Comparison of ENCODE assay signal across 19 cellular contexts in genomic region chr7:116441534-116441933, GRCh38. TPM values are rescaled to one million over a fixed set of nuclear protein-coding genes. Genes with fewer than 3 reads are reported as not detected.
DNase-seq lines count a peak whose midpoint lies in the region; ATAC-seq, FAIRE-seq and TF ChIP-seq lines count a peak whose summit lies in the region.
"Had no signal": no experiment of that assay in that cellular context is flagged by ENCODE, and none has a peak within 500 bp of the region (broad histone marks: within the 10 kb centered on the region; RNA-seq: fewer than 3 reads in every experiment).

No MANE protein-coding gene starts in this region.

- H3K27me3 Mint-ChIP-seq in WTC11 (ENCODE audit: low read depth): no peaks in the 10 kb centered on the region
- peaks cover 11% of the 10 kb centered on the region for H3K27me3 Mint-ChIP-seq in activated CD8-positive, alpha-beta memory T cell treated with anti-CD3 and anti-CD28 coated beads, Interleukin-2, amount 10 ng/mL, durations not matched to agents 7 days and 5 days

- H2AFZ ChIP-seq in mammary epithelial cell (ENCODE audit: low read depth, low read length) (no peak overlapping the region), keratinocyte (ENCODE audit: control insufficient read depth, low read length) (no peak overlapping the region)

- H3K4me3 Mint-ChIP-seq in WTC11: no peak overlapping the region
- H3K4me3 Mint-ChIP-seq in activated CD8-positive, alpha-beta memory T cell treated with anti-CD3 and anti-CD28 coated beads, Interleukin-2, amount 10 ng/mL, durations not matched to agents 7 days and 5 days: no peak overlapping the region
- H3K4me3 Mint-ChIP-seq: activated B cell treated with CpG ODN at 0.5 μM for 24 hours; activated naive CD4-positive, alpha-beta T cell treated with anti-CD3 and anti-CD28 coated beads, Interleukin-2, amount 10 ng/mL, durations not matched to agents 7 days and 5 days; naive B cell; stimulated activated naive CD8-positive, alpha-beta T cell treated with anti-CD3 and anti-CD28 coated beads, Interleukin-15, amount 100 ng/mL, for 72 hours had no signal

- H3K27ac ChIP-seq in mammary epithelial cell (ENCODE audit: insufficient read depth, low read depth, low read length): peak overlapping the region; percentile 98
- peak overlapping the region; percentile 75 for H3K27ac ChIP-seq in keratinocyte (ENCODE audit: control insufficient read depth, insufficient read depth, low read length)
- H3K27ac ChIP-seq in thyroid gland: peak overlapping the region; percentile 8 to 49 (median 39)
- H3K27ac ChIP-seq: cardiac muscle cell had no signal

- intact Hi-C loops in mammary epithelial cell (cut with micrococcal nuclease) (loop anchor here (10.0 kb wide), 1 partner anchor 47 kb away; no protein-coding TSS in a partner anchor), thyroid gland (cut with DNase I) (no loop called here)

- peak; percentile 67 for DNase-seq in HFF-Myc (ENCODE audit: extremely low read depth, low read depth)
- DNase-seq in mammary epithelial cell: no peak
- no peak for DNase-seq in keratinocyte (ENCODE audit: low read depth, low spot score)
- no peak for DNase-seq in thyroid gland
- no peak for DNase-seq in NCI-H526 (lab: John Stamatoyannopoulos, UW)
- DNase-seq in NCI-H2227 treated with DMSO at 0.1 percent for 48 hours (lab: John Stamatoyannopoulos, UW): no peak
- no peak for DNase-seq in WTC11 (ENCODE audit: low spot score)
- DNase-seq in activated CD8-positive, alpha-beta memory T cell treated with anti-CD3 and anti-CD28 coated beads, Interleukin-2, amount 10 ng/mL, durations not matched to agents 7 days and 5 days: no peak
- DNase-seq: activated B cell treated with CpG ODN at 0.5 μM for 24 hours; activated naive CD4-positive, alpha-beta T cell treated with anti-CD3 and anti-CD28 coated beads, Interleukin-2, amount 10 ng/mL, durations not matched to agents 7 days and 5 days; GDM1; naive B cell; NCI-H1048; NCI-H226; stimulated activated naive CD8-positive, alpha-beta T cell treated with anti-CD3 and anti-CD28 coated beads, Interleukin-15, amount 100 ng/mL, for 72 hours had no signal

- H3K9me3 ChIP-seq in mammary epithelial cell (replicated peaks; ENCODE audit: insufficient read depth, low read length): no peaks in the 10 kb centered on the region
- H3K9me3 ChIP-seq in keratinocyte (ENCODE audit: control insufficient read depth, low read depth, low read length): no peaks in the 10 kb centered on the region
- no peaks in the 10 kb centered on the region for H3K9me3 ChIP-seq in thyroid gland
- H3K9me3 ChIP-seq: gastroesophageal sphincter had no signal

- H4K20me1 ChIP-seq in mammary epithelial cell (ENCODE audit: insufficient read depth, low read length) (no peaks in the 10 kb centered on the region), keratinocyte (ENCODE audit: control insufficient read depth, extremely low read depth, insufficient read depth, low read length) (no peaks in the 10 kb centered on the region)

- H3K36me3 Mint-ChIP-seq in WTC11: no peaks in the 10 kb centered on the region
- no peaks in the 10 kb centered on the region for H3K36me3 Mint-ChIP-seq in activated CD8-positive, alpha-beta memory T cell treated with anti-CD3 and anti-CD28 coated beads, Interleukin-2, amount 10 ng/mL, durations not matched to agents 7 days and 5 days
- H3K36me3 Mint-ChIP-seq: activated naive CD4-positive, alpha-beta T cell treated with anti-CD3 and anti-CD28 coated beads, Interleukin-2, amount 10 ng/mL, durations not matched to agents 7 days and 5 days; naive B cell had no signal

- no TSS peak for BruUV-seq in mammary epithelial cell (replicated peaks; lab: Mats Ljungman, UMichigan)

- TF ChIP-seq POLR2A in thyroid gland (IDR thresholded peaks at IDR 0.05): no peak

- POLR2A ChIA-PET in WTC11 (lab: Charles Lee): no interaction called here

- H3K36me3 ChIP-seq in mammary epithelial cell (ENCODE audit: insufficient read depth, low read length) (no peaks in the 10 kb centered on the region), keratinocyte (ENCODE audit: control insufficient read depth in 2 of 2, extremely low read depth in 1 of 2, insufficient read depth in 2 of 2, low read length in 2 of 2) (no peaks in the 10 kb centered on the region), thyroid gland (no peaks in the 10 kb centered on the region)
- H3K36me3 ChIP-seq: cardiac muscle cell, gastroesophageal sphincter had no signal

- no peak overlapping the region for H3K4me2 ChIP-seq in mammary epithelial cell (ENCODE audit: insufficient read depth, low read depth, low read length)
- no peak overlapping the region for H3K4me2 ChIP-seq in keratinocyte (ENCODE audit: control insufficient read depth, extremely low read depth, insufficient read depth, low read depth, low read length)

- FAIRE-seq in keratinocyte (lab: Jason Lieb, UNC): peak; percentile 71
- FAIRE-seq: GM18507, islet of Langerhans had no signal

- no peaks in the 10 kb centered on the region for H3K9me3 Mint-ChIP-seq in WTC11
- no peaks in the 10 kb centered on the region for H3K9me3 Mint-ChIP-seq in activated CD8-positive, alpha-beta memory T cell treated with anti-CD3 and anti-CD28 coated beads, Interleukin-2, amount 10 ng/mL, durations not matched to agents 7 days and 5 days (ENCODE audit: low read depth)
- H3K9me3 Mint-ChIP-seq: activated B cell treated with CpG ODN at 0.5 μM for 24 hours; activated naive CD4-positive, alpha-beta T cell treated with anti-CD3 and anti-CD28 coated beads, Interleukin-2, amount 10 ng/mL, durations not matched to agents 7 days and 5 days; naive B cell; stimulated activated naive CD8-positive, alpha-beta T cell treated with anti-CD3 and anti-CD28 coated beads, Interleukin-15, amount 100 ng/mL, for 72 hours had no signal

- no peak for ATAC-seq in WTC11
- ATAC-seq in activated CD8-positive, alpha-beta memory T cell treated with anti-CD3 and anti-CD28 coated beads, Interleukin-2, amount 10 ng/mL, durations not matched to agents 7 days and 5 days: no peak
- ATAC-seq: gastroesophageal sphincter; stimulated activated naive CD8-positive, alpha-beta T cell treated with anti-CD3 and anti-CD28 coated beads, Interleukin-15, amount 100 ng/mL, for 72 hours had no signal

- dilution Hi-C loops in mammary epithelial cell (cut with HindIII; ENCODE audit: low sequenced_read_pairs) (no loop called here), keratinocyte (cut with MboI; ENCODE audit: extremely low pct_ligation_motif_present, low sequenced_read_pairs) (no loop called here)

- peaks cover 30% of the 10 kb centered on the region for H3K4me1 ChIP-seq in mammary epithelial cell (ENCODE audit: insufficient read depth, low read length)
- H3K4me1 ChIP-seq in keratinocyte (ENCODE audit: control insufficient read depth, extremely low read depth, insufficient read depth, low read length): peaks cover 40% of the 10 kb centered on the region
- peaks cover 10 to 17% of the 10 kb centered on the region in 2 donors for H3K4me1 ChIP-seq in thyroid gland

- no peaks in the 10 kb centered on the region for H3K79me2 ChIP-seq in mammary epithelial cell (ENCODE audit: insufficient read depth, low read length)
- no peaks in the 10 kb centered on the region for H3K79me2 ChIP-seq in keratinocyte (ENCODE audit: control insufficient read depth, insufficient read depth, low read length)

- CTCF ChIA-PET in mammary epithelial cell (lab: Charles Lee; ENCODE audit: low non-redundant PET): no interaction called here
- CTCF ChIA-PET in WTC11 (lab: Charles Lee): interaction anchor here (1.4 kb wide), 1 partner anchor 11 kb away, joined by 4 read pairs; no protein-coding TSS in a partner anchor
- CTCF ChIA-PET in activated CD8-positive, alpha-beta memory T cell treated with anti-CD3 and anti-CD28 coated beads, Interleukin-2, amount 10 ng/mL, durations not matched to agents 7 days and 5 days (lab: Charles Lee): no interaction called here

- no peak overlapping the region for H3K27ac Mint-ChIP-seq in WTC11
- H3K27ac Mint-ChIP-seq in activated CD8-positive, alpha-beta memory T cell treated with anti-CD3 and anti-CD28 coated beads, Interleukin-2, amount 10 ng/mL, durations not matched to agents 7 days and 5 days: no peak overlapping the region
- H3K27ac Mint-ChIP-seq: activated B cell treated with CpG ODN at 0.5 μM for 24 hours; activated naive CD4-positive, alpha-beta T cell treated with anti-CD3 and anti-CD28 coated beads, Interleukin-2, amount 10 ng/mL, durations not matched to agents 7 days and 5 days; naive B cell; stimulated activated naive CD8-positive, alpha-beta T cell treated with anti-CD3 and anti-CD28 coated beads, Interleukin-15, amount 100 ng/mL, for 72 hours had no signal

- no peak for TF ChIP-seq CTCF in HFF-Myc (IDR thresholded peaks at IDR 0.05; ENCODE audit: low read depth, low read length, missing control alignments)
- TF ChIP-seq CTCF in mammary epithelial cell (conservative IDR thresholded peaks at IDR 0.05 in 1 of 2, IDR thresholded peaks at IDR 0.05 in 1 of 2; ENCODE audit: extremely low read depth in 1 of 2, insufficient read depth in 1 of 2, low read depth in 1 of 2, low read length in 2 of 2): no peak
- TF ChIP-seq CTCF in keratinocyte (optimal IDR thresholded peaks at IDR 0.05 in 1 of 3, IDR thresholded peaks at IDR 0.05 in 1 of 3, conservative IDR thresholded peaks at IDR 0.05 in 1 of 3; ENCODE audit: extremely low read depth in 1 of 3, insufficient read depth in 2 of 3, low read length in 3 of 3): no peak
- no peak for TF ChIP-seq CTCF in thyroid gland (IDR thresholded peaks at IDR 0.05)
- TF ChIP-seq CTCF in WTC11 (IDR thresholded peaks at IDR 0.05): no peak

- H3K4me1 Mint-ChIP-seq in WTC11: no peaks in the 10 kb centered on the region; the same call in 1 of the 2 replicates
- no peaks in the 10 kb centered on the region for H3K4me1 Mint-ChIP-seq in activated CD8-positive, alpha-beta memory T cell treated with anti-CD3 and anti-CD28 coated beads, Interleukin-2, amount 10 ng/mL, durations not matched to agents 7 days and 5 days
- H3K4me1 Mint-ChIP-seq: activated B cell treated with CpG ODN at 0.5 μM for 24 hours; activated naive CD4-positive, alpha-beta T cell treated with anti-CD3 and anti-CD28 coated beads, Interleukin-2, amount 10 ng/mL, durations not matched to agents 7 days and 5 days; naive B cell; stimulated activated naive CD8-positive, alpha-beta T cell treated with anti-CD3 and anti-CD28 coated beads, Interleukin-15, amount 100 ng/mL, for 72 hours had no signal

- H3K9ac ChIP-seq in mammary epithelial cell (ENCODE audit: insufficient read depth, low read length) (no peak overlapping the region), keratinocyte (ENCODE audit: control insufficient read depth, extremely low read depth, insufficient read depth, low read length) (no peak overlapping the region)

- H3K4me3 ChIP-seq in HFF-Myc (replicated peaks; ENCODE audit: low read depth, low read length): no peak overlapping the region
- H3K4me3 ChIP-seq in mammary epithelial cell (replicated peaks in 1 of 3; ENCODE audit: insufficient read depth in 1 of 3, low read depth in 2 of 3, low read length in 3 of 3): no peak overlapping the region
- no peak overlapping the region for H3K4me3 ChIP-seq in keratinocyte (ENCODE audit: control insufficient read depth in 2 of 3, extremely low read depth in 1 of 3, insufficient read depth in 2 of 3, low read depth in 1 of 3, low read length in 3 of 3)
- no peak overlapping the region for H3K4me3 ChIP-seq in thyroid gland (replicated peaks in 1 of 3)
- H3K4me3 ChIP-seq: cardiac muscle cell, gastroesophageal sphincter had no signal

- in situ Hi-C loops in mammary epithelial cell (cut with MboI; ENCODE audit: low sequenced_read_pairs in 2 of 2): no loop called here

- no peaks in the 10 kb centered on the region for H3K9me1 ChIP-seq in keratinocyte (ENCODE audit: control insufficient read depth, extremely low read depth, insufficient read depth, low read length)

- H3K27me3 ChIP-seq in mammary epithelial cell (ENCODE audit: insufficient read depth, low read length) (no peaks in the 10 kb centered on the region), keratinocyte (ENCODE audit: control insufficient read depth, extremely low read depth, insufficient read depth, low read length) (no peaks in the 10 kb centered on the region), thyroid gland (no peaks in the 10 kb centered on the region)
- H3K27me3 ChIP-seq: cardiac muscle cell, gastroesophageal sphincter had no signal

- WGBS in mammary epithelial cell (ENCODE audit: low coverage, missing lambda C conversion rate): 98% methylated on average over 4 of the region's 4 CpGs
- WGBS in thyroid gland, 2 donors: 73 to 78% methylated on average over 4 of the region's 4 CpGs

RNA-seq across cellular contexts. Expression of gene CAV2, which starts 58.0 kb away (rescaled TPM):
- 100 to 1,000 TPM; 253 to 385 TPM for total RNA-seq in mammary epithelial cell
- polyA plus RNA-seq in mammary epithelial cell: 402 TPM
- 674 TPM for polyA minus RNA-seq in mammary epithelial cell
- 467 to 631 TPM (median 530 TPM) in 3 replicates for polyA plus RNA-seq in keratinocyte
- 140 TPM for polyA plus RNA-seq in keratinocyte (2011; ENCODE audit: low read depth)
- 511 and 813 TPM in 2 replicates for polyA plus RNA-seq in keratinocyte (2011; cell fraction: cytosol; rRNA removed)
- polyA plus RNA-seq in keratinocyte (2011; cell fraction: nucleus; rRNA removed): 329 and 358 TPM in 2 replicates
- 170 and 280 TPM in 2 replicates for polyA plus RNA-seq in keratinocyte (2012; ENCODE audit: low replicate concordance)
- 373 to 543 TPM (median 498 TPM) in 3 replicates for polyA minus RNA-seq in keratinocyte
- 618 TPM for polyA minus RNA-seq in keratinocyte (2011; cell fraction: cytosol; rRNA and poly(A)+ RNA removed)
- polyA minus RNA-seq in keratinocyte (2011; cell fraction: nucleus; rRNA and poly(A)+ RNA removed): 114 and 202 TPM in 2 replicates
- total RNA-seq in thyroid gland: 100 to 1,000 TPM; 210 to 331 (median 239) TPM
- total RNA-seq in WTC11 (2021): 1.9 to 4.3 TPM (median 2.4 TPM) in 3 replicates
- total RNA-seq in activated CD8-positive, alpha-beta memory T cell treated with anti-CD3 and anti-CD28 coated beads, Interleukin-2, amount 10 ng/mL, durations not matched to agents 7 days and 5 days: under 1 TPM in 1 of 2 experiments, not detected in 1; 0.26 TPM
- total RNA-seq: activated B cell treated with CpG ODN at 0.5 μM for 24 hours had no signal

Comparison
In these comparisons a context has a peak if more than half of its experiments do, and no peak if none do; other contexts are left out.
1. H3K27ac ChIP-seq: peak in every context shown above with its lines; median percentile 98 in mammary epithelial cell; 75 in keratinocyte; 39 in thyroid gland.
2. RNA of gene CAV2, which starts 58.0 kb away (total RNA-seq): 253 to 385 TPM in mammary epithelial cell and 210 to 331 TPM in thyroid gland; 1.9 to 4.3 TPM in WTC11 and 0.26 TPM in activated CD8-positive, alpha-beta memory T cell treated with anti-CD3 and anti-CD28 coated beads, Interleukin-2, amount 10 ng/mL, durations not matched to agents 7 days and 5 days; every median in the first group is over 10 times any median in the second.